1 cellular context compared by ENCODE assay signal in genomic region chr6:3231213-3232016, GRCh38.
A peak's percentile ranks its signal among the peaks of the same experiment; 100 is the strongest.
TF ChIP-seq lines count a peak whose summit lies in the region.

No MANE protein-coding gene starts in this region.

TF ChIP-seq in K562, 482 proteins besides CTCF, POLR2A, EP300 and RAD21 (continued from another document):
- TF ChIP-seq YY1 (IDR thresholded peaks at IDR 0.05; ENCODE audit: borderline replicate concordance in 1 of 3, control insufficient read depth in 1 of 3, extremely low read depth in 1 of 3, insufficient read depth in 3 of 3, insufficient read length in 1 of 3, insufficient replicate concordance in 2 of 3, low read depth in 1 of 3, low read length in 2 of 3) (peak in 1 of 3 experiments; percentile 53), ZFP36 (IDR thresholded peaks at IDR 0.05; ENCODE audit: low read depth, low read length, partially characterized antibody) (no peak), SREBF2 (CRISPR knock-in tag; IDR thresholded peaks at IDR 0.05) (no peak), ZNF766 (CRISPR knock-in tag; conservative IDR thresholded peaks at IDR 0.05) (no peak), SAFB2 (IDR thresholded peaks at IDR 0.05; ENCODE audit: borderline replicate concordance, low read depth, low read length, severe bottlenecking) (no peak), ZNF354B (CRISPR knock-in tag; IDR thresholded peaks at IDR 0.05) (no peak), SUPT5H (IDR thresholded peaks at IDR 0.05) (no peak), ATF3 (IDR thresholded peaks at IDR 0.05) (no peak), ATF3 (CRISPR knock-in tag; conservative IDR thresholded peaks at IDR 0.05) (no peak), VEZF1 (CRISPR knock-in tag; IDR thresholded peaks at IDR 0.05) (peak; percentile 41; the same call in 1 of the 2 replicates), ERF (CRISPR knock-in tag; IDR thresholded peaks at IDR 0.05) (no peak), PBX2 (CRISPR knock-in tag; IDR thresholded peaks at IDR 0.05; ENCODE audit: low read depth) (no peak), PBX2 (tag; conservative IDR thresholded peaks at IDR 0.05; ENCODE audit: low read depth) (peak; percentile 75), EZH2 (IDR thresholded peaks at IDR 0.05; ENCODE audit: borderline replicate concordance, low read depth, low read length) (0 out of 2 replicates have a peak, but pooled peaks have one; percentile 73), NR2C2 (CRISPR knock-in tag; IDR thresholded peaks at IDR 0.05) (no peak), NR2C2 (tag; IDR thresholded peaks at IDR 0.05) (no peak), ZNF507 (tag; conservative IDR thresholded peaks at IDR 0.05) (no peak), ATF1 (CRISPR knock-in tag; IDR thresholded peaks at IDR 0.05) (no peak), ATF1 (tag; IDR thresholded peaks at IDR 0.05) (no peak)
